In the genomic region with DNA sequence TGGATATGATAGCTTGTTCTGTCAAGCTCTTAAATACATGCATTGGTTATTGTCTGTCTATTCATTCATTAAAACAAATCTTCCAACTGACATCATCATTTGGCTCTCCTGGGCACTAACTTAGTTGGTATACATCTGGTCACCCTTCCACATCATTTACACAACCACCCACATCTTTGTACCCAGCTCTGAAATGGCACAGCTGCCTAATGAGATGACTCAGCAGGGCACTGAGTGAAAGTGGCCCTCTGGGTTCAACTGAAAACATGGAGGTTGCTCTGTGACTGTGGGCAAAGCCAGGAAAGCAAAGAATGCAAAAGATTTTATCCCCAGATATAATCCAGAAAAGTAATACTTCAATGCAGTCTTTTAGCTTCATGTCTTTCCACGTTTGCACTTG, we compare ENCODE assay signal across 23 cellular contexts.
"Had no signal": no experiment of that assay in that cellular context is flagged by ENCODE, and none has a peak within 500 bp of the region (broad histone marks: within the 10 kb centered on the region; RNA-seq: fewer than 3 reads in every experiment).

No MANE protein-coding gene starts in this region.

- ATAC-seq: activated CD8-positive, alpha-beta T cell treated with anti-CD3 and anti-CD28 coated beads for 36 hours; activated T-cell treated with anti-CD3 and anti-CD28 coated beads, Interleukin-2, amount 50 U/mL, for 4 hours; activated T-helper 17 cell treated with anti-CD3 and anti-CD28 coated beads, Interleukin-2, amount 50 U/mL, for 72 hours; heart left ventricle; left lobe of liver; lower lobe of right lung; naive thymus-derived CD8-positive, alpha-beta T cell; psoas muscle; WTC11 had no signal

- H3K36me3 Mint-ChIP-seq: immature natural killer cell; naive thymus-derived CD8-positive, alpha-beta T cell; WTC11 had no signal

- DNase-seq: activated CD4-positive, alpha-beta T cell treated with anti-CD3 and anti-CD28 coated beads, Interleukin-2, amount 50 U/mL, for 1 hour; activated CD8-positive, alpha-beta T cell treated with anti-CD3 and anti-CD28 coated beads for 36 hours; activated gamma-delta T cell treated with Interleukin-2 at 50 U/mL for 16 hours; activated naive CD4-positive, alpha-beta T cell treated with anti-CD3 and anti-CD28 coated beads, Interleukin-2, amount 50 U/mL, for 16 hours; activated T-cell treated with anti-CD3 and anti-CD28 coated beads, Interleukin-2, amount 50 U/mL, for 4 hours; amniotic stem cell; brain microvascular endothelial cell; dorsolateral prefrontal cortex; heart left ventricle; hypothalamus; immature natural killer cell; lower lobe of right lung; mesenchymal stem cell; naive thymus-derived CD8-positive, alpha-beta T cell; nucleus accumbens; pancreas; psoas muscle; stimulated activated CD4-positive, alpha-beta T cell treated with anti-CD3 and anti-CD28 coated beads, Interleukin-1b, Interleukin-23, amount 100 ng/mL, for 48 hours; stimulated activated naive CD4-positive, alpha-beta T cell had no signal

- H3K9me3 Mint-ChIP-seq: activated CD8-positive, alpha-beta T cell treated with anti-CD3 and anti-CD28 coated beads for 36 hours; neural crest cell; WTC11 had no signal

- H3K4me1 Mint-ChIP-seq: activated T-helper 17 cell treated with anti-CD3 and anti-CD28 coated beads, Interleukin-2, amount 50 U/mL, for 72 hours; immature natural killer cell; naive thymus-derived CD8-positive, alpha-beta T cell; neural crest cell had no signal

- H3K27me3 Mint-ChIP-seq: activated CD8-positive, alpha-beta T cell treated with anti-CD3 and anti-CD28 coated beads for 36 hours; activated T-helper 17 cell treated with anti-CD3 and anti-CD28 coated beads, Interleukin-2, amount 50 U/mL, for 72 hours; naive thymus-derived CD8-positive, alpha-beta T cell had no signal

- H3K4me3 Mint-ChIP-seq: activated CD8-positive, alpha-beta T cell treated with anti-CD3 and anti-CD28 coated beads for 36 hours; activated T-cell treated with anti-CD3 and anti-CD28 coated beads, Interleukin-2, amount 50 U/mL, for 4 hours; activated T-helper 17 cell treated with anti-CD3 and anti-CD28 coated beads, Interleukin-2, amount 50 U/mL, for 72 hours; immature natural killer cell; naive thymus-derived CD8-positive, alpha-beta T cell; neural crest cell; WTC11 had no signal

- H3K27ac Mint-ChIP-seq: activated CD8-positive, alpha-beta T cell treated with anti-CD3 and anti-CD28 coated beads for 36 hours; activated T-helper 17 cell treated with anti-CD3 and anti-CD28 coated beads, Interleukin-2, amount 50 U/mL, for 72 hours; immature natural killer cell; naive thymus-derived CD8-positive, alpha-beta T cell; WTC11 had no signal
